Comparison of ENCODE assay signal across 1 cellular context in the genomic region with DNA sequence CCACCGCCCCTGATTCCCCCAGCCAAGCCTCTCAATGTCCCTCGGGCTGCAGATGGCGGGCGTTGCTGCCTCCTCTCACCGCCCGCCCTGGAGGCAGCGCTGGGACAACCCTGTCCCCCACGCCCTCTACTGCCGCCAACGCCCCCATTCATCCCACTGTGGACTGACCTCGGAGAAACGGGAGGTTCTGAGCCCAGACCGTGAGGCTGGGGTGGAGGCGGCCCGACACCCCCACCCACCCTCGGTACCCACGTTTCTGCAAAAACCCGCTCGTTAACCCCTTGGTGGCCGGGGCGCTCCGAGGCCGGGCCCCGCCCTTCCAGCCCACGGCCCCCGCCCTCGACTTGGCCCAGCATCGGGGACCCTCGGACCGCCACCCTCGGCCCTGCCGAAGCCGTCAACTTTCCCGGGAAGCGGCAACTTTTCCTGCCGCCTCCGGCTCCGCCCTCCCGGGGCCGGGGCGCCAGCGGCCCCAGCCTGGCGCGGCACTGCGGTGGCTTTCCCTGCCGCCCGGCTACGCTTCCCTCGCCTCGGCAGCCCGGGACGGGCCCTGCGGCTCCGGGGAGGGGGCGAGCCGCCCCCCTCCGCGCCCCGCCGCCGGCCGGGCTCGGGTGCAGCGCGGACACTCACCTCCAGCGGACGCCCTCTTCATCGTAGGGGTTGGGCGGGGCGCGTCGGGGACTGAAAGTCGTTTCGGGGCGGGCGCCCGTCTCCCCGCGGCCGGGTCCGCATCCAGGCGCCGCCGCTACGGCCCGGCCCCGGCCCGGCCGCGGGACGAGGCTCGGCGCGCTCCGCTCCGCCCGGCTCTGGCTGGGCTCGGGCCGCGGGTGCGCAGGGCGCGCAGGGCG.
A peak's percentile ranks its signal among the peaks of the same experiment; 100 is the strongest.
TF ChIP-seq lines count a peak whose summit lies in the region.

No MANE protein-coding gene starts in this region.

TF ChIP-seq in K562, 482 proteins besides CTCF, POLR2A, EP300 and RAD21 (continued from another document):
- TF ChIP-seq RBM25 (IDR thresholded peaks at IDR 0.05; ENCODE audit: low read depth, low read length, severe bottlenecking) (no peak), FOXM1 (IDR thresholded peaks at IDR 0.05; ENCODE audit: low read depth) (no peak), FOXM1 (CRISPR knock-in tag; IDR thresholded peaks at IDR 0.05; ENCODE audit: low read depth) (peak; percentile 82; the same call in 1 of the 2 replicates), TEAD1 (CRISPR knock-in tag; IDR thresholded peaks at IDR 0.05) (no peak), TRIM24 (IDR thresholded peaks at IDR 0.05) (no peak), ZNF24 (IDR thresholded peaks at IDR 0.05) (no peak; the same call in 1 of the 2 replicates), L3MBTL2 (IDR thresholded peaks at IDR 0.05) (peak; percentile 97), ZNF197 (CRISPR knock-in tag; IDR thresholded peaks at IDR 0.05; ENCODE audit: low read depth) (peak; percentile 56; the same call in 1 of the 2 replicates), RBM14 (IDR thresholded peaks at IDR 0.05; ENCODE audit: borderline replicate concordance, insufficient read depth, low read depth, low read length) (0 out of 2 replicates have a peak, but pooled peaks have one; percentile 42)
- TF ChIP-seq, protein P1, sequence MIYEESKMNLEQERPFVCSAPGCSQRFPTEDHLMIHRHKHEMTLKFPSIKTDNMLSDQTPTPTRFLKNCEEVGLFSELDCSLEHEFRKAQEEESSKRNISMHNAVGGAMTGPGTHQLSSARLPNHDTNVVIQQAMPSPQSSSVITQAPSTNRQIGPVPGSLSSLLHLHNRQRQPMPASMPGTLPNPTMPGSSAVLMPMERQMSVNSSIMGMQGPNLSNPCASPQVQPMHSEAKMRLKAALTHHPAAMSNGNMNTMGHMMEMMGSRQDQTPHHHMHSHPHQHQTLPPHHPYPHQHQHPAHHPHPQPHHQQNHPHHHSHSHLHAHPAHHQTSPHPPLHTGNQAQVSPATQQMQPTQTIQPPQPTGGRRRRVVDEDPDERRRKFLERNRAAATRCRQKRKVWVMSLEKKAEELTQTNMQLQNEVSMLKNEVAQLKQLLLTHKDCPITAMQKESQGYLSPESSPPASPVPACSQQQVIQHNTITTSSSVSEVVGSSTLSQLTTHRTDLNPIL (CRISPR knock-in tag; IDR thresholded peaks at IDR 0.05), result no peak
- TF ChIP-seq, protein P2, sequence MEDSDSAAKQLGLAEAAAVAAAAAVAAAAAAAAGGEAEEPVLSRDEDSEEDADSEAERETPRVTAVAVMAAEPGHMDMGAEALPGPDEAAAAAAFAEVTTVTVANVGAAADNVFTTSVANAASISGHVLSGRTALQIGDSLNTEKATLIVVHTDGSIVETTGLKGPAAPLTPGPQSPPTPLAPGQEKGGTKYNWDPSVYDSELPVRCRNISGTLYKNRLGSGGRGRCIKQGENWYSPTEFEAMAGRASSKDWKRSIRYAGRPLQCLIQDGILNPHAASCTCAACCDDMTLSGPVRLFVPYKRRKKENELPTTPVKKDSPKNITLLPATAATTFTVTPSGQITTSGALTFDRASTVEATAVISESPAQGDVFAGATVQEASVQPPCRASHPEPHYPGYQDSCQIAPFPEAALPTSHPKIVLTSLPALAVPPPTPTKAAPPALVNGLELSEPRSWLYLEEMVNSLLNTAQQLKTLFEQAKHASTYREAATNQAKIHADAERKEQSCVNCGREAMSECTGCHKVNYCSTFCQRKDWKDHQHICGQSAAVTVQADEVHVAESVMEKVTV (CRISPR knock-in tag; IDR thresholded peaks at IDR 0.05), result no peak
- TF ChIP-seq, protein P3, sequence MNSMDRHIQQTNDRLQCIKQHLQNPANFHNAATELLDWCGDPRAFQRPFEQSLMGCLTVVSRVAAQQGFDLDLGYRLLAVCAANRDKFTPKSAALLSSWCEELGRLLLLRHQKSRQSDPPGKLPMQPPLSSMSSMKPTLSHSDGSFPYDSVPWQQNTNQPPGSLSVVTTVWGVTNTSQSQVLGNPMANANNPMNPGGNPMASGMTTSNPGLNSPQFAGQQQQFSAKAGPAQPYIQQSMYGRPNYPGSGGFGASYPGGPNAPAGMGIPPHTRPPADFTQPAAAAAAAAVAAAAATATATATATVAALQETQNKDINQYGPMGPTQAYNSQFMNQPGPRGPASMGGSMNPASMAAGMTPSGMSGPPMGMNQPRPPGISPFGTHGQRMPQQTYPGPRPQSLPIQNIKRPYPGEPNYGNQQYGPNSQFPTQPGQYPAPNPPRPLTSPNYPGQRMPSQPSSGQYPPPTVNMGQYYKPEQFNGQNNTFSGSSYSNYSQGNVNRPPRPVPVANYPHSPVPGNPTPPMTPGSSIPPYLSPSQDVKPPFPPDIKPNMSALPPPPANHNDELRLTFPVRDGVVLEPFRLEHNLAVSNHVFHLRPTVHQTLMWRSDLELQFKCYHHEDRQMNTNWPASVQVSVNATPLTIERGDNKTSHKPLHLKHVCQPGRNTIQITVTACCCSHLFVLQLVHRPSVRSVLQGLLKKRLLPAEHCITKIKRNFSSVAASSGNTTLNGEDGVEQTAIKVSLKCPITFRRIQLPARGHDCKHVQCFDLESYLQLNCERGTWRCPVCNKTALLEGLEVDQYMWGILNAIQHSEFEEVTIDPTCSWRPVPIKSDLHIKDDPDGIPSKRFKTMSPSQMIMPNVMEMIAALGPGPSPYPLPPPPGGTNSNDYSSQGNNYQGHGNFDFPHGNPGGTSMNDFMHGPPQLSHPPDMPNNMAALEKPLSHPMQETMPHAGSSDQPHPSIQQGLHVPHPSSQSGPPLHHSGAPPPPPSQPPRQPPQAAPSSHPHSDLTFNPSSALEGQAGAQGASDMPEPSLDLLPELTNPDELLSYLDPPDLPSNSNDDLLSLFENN (IDR thresholded peaks at IDR 0.05; ENCODE audit: low read depth in 2 of 2, low read length in 2 of 2), result no peak
- TF ChIP-seq, protein P4, sequence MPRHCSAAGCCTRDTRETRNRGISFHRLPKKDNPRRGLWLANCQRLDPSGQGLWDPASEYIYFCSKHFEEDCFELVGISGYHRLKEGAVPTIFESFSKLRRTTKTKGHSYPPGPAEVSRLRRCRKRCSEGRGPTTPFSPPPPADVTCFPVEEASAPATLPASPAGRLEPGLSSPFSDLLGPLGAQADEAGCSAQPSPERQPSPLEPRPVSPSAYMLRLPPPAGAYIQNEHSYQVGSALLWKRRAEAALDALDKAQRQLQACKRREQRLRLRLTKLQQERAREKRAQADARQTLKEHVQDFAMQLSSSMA (CRISPR knock-in tag; IDR thresholded peaks at IDR 0.05), result peak; percentile 71
